ENCODE assay signal across 35 cellular contexts in the genomic region with DNA sequence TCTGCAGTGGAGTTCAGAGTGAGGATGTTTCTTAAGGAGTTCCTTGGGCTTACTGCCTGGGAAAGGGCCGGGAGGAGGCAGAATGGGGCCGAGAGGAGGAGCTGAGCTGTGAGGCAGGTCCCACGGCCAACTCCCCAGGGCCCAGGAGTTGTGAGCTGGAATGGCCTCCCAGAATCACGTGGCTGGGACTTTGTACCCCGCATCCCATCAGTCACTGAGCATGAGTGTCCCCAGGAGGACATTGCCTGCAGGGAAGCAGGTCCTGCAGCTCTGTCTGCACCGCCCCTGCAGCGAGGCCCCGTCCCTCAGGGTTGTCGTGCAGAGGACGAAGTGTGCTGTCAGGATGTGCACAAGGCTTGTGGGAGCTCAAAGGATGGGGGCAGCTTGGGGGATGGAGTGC.
"Had no signal": no experiment of that assay in that cellular context is flagged by ENCODE, and none has a peak within 500 bp of the region (broad histone marks: within the 10 kb centered on the region; RNA-seq: fewer than 3 reads in every experiment).

No MANE protein-coding gene starts in this region.

- H3K9me3 ChIP-seq: adrenal gland, body of pancreas had no signal

- H3K4me3 Mint-ChIP-seq: activated B cell treated with CpG ODN at 0.5 μM for 24 hours; activated CD4-positive, alpha-beta memory T cell treated with anti-CD3 and anti-CD28 coated beads for 36 hours; activated CD4-positive, alpha-beta T cell treated with anti-CD3 and anti-CD28 coated beads, Interleukin-2, amount 10 ng/mL, durations not matched to agents 24 days and 14 days; activated CD8-positive, alpha-beta T cell treated with anti-CD3 and anti-CD28 coated beads for 36 hours; activated naive CD4-positive, alpha-beta T cell treated with anti-CD3 and anti-CD28 coated beads for 36 hours; activated naive CD8-positive, alpha-beta T cell treated with anti-CD3 and anti-CD28 coated beads for 36 hours; activated T-cell treated with anti-CD3 and anti-CD28 coated beads, Interleukin-2, amount 50 U/mL, for 4 hours; activated T-cell treated with anti-CD3 and anti-CD28 coated beads, Interleukin-2, amount 50 U/mL, for 72 hours; activated T-helper 1 cell treated with anti-CD3 and anti-CD28 coated beads, Interleukin-12 subunit alpha, Interleukin-12 subunit beta, Interleukin-2, Interleukin-4 antibody, amounts not matched to agents 30 ng/mL and 10 ng/mL and 1 ng/mL, durations not matched to agents 14 hours and 24 hours and 36 hours; activated T-helper 17 cell treated with anti-CD3 and anti-CD28 coated beads, Interleukin-2, amount 50 U/mL, for 72 hours; T-helper 1 cell treated with Interleukin-12 subunit alpha and Interleukin-12 subunit beta and Interleukin-4 antibody, amounts not matched to agents 30 μg/mL and 1 μg/mL, for 36 hours; T-helper 2 cell treated with Interferon-gamma antibody and Interleukin-4, amounts not matched to agents 5 μg/mL and 100 μg/mL, for 36 hours had no signal

- H3K4me1 ChIP-seq: adrenal gland, breast epithelium had no signal

- ATAC-seq: activated CD8-positive, alpha-beta T cell treated with anti-CD3 and anti-CD28 coated beads for 36 hours; activated naive CD4-positive, alpha-beta T cell treated with anti-CD3 and anti-CD28 coated beads, Interleukin-2, amount 50 U/mL, for 72 hours; activated T-cell treated with anti-CD3 and anti-CD28 coated beads, Interleukin-2, amount 50 U/mL, for 4 hours; activated T-cell treated with anti-CD3 and anti-CD28 coated beads, Interleukin-2, amount 50 U/mL, for 72 hours; activated T-helper 17 cell treated with anti-CD3 and anti-CD28 coated beads, Interleukin-2, amount 50 U/mL, for 72 hours; body of pancreas had no signal

- H3K27ac ChIP-seq: adrenal gland, body of pancreas, brain microvascular endothelial cell, breast epithelium, VCaP had no signal

- H3K4me3 ChIP-seq: adrenal gland, body of pancreas, breast epithelium had no signal

- H3K36me3 ChIP-seq: breast epithelium had no signal

- H3K27me3 Mint-ChIP-seq: activated B cell treated with CpG ODN at 0.5 μM for 24 hours; activated CD4-positive, alpha-beta memory T cell treated with anti-CD3 and anti-CD28 coated beads for 36 hours; activated CD4-positive, alpha-beta T cell treated with anti-CD3 and anti-CD28 coated beads, Interleukin-2, amount 10 ng/mL, durations not matched to agents 24 days and 14 days; activated CD8-positive, alpha-beta T cell treated with anti-CD3 and anti-CD28 coated beads for 36 hours; activated naive CD8-positive, alpha-beta T cell treated with anti-CD3 and anti-CD28 coated beads for 36 hours; activated T-helper 17 cell treated with anti-CD3 and anti-CD28 coated beads, Interleukin-2, amount 50 U/mL, for 72 hours had no signal

- H3K27ac Mint-ChIP-seq: activated B cell treated with CpG ODN at 0.5 μM for 24 hours; activated CD4-positive, alpha-beta memory T cell treated with anti-CD3 and anti-CD28 coated beads for 36 hours; activated CD4-positive, alpha-beta T cell treated with anti-CD3 and anti-CD28 coated beads, Interleukin-2, amount 10 ng/mL, durations not matched to agents 24 days and 14 days; activated CD8-positive, alpha-beta T cell treated with anti-CD3 and anti-CD28 coated beads for 36 hours; activated naive CD4-positive, alpha-beta T cell treated with anti-CD3 and anti-CD28 coated beads for 36 hours; activated naive CD8-positive, alpha-beta T cell treated with anti-CD3 and anti-CD28 coated beads for 36 hours; activated T-cell treated with anti-CD3 and anti-CD28 coated beads, Interleukin-2, amount 50 U/mL, for 72 hours; activated T-helper 1 cell treated with anti-CD3 and anti-CD28 coated beads, Interleukin-12 subunit alpha, Interleukin-12 subunit beta, Interleukin-2, Interleukin-4 antibody, amounts not matched to agents 30 ng/mL and 10 ng/mL and 1 ng/mL, durations not matched to agents 14 hours and 24 hours and 36 hours; activated T-helper 17 cell treated with anti-CD3 and anti-CD28 coated beads, Interleukin-2, amount 50 U/mL, for 72 hours; T-helper 1 cell treated with Interleukin-12 subunit alpha and Interleukin-12 subunit beta and Interleukin-4 antibody, amounts not matched to agents 30 μg/mL and 1 μg/mL, for 36 hours; T-helper 2 cell treated with Interferon-gamma antibody and Interleukin-4, amounts not matched to agents 5 μg/mL and 100 μg/mL, for 36 hours had no signal

- H3K27me3 ChIP-seq: adrenal gland, body of pancreas, brain microvascular endothelial cell, breast epithelium had no signal

- H3K4me1 Mint-ChIP-seq: activated B cell treated with CpG ODN at 0.5 μM for 24 hours; activated CD4-positive, alpha-beta T cell treated with anti-CD3 and anti-CD28 coated beads, Interleukin-2, amount 10 ng/mL, durations not matched to agents 24 days and 14 days; activated naive CD8-positive, alpha-beta T cell treated with anti-CD3 and anti-CD28 coated beads for 36 hours; activated T-helper 17 cell treated with anti-CD3 and anti-CD28 coated beads, Interleukin-2, amount 50 U/mL, for 72 hours had no signal

- DNase-seq: activated B cell treated with CpG ODN at 0.5 μM for 24 hours; activated CD4-positive, alpha-beta memory T cell treated with anti-CD3 and anti-CD28 coated beads for 36 hours; activated CD4-positive, alpha-beta T cell treated with anti-CD3 and anti-CD28 coated beads for 4 hours; activated CD4-positive, alpha-beta T cell treated with anti-CD3 and anti-CD28 coated beads, Interleukin-2, amount 10 ng/mL, durations not matched to agents 24 days and 14 days; activated CD4-positive, alpha-beta T cell treated with anti-CD3 and anti-CD28 coated beads, Interleukin-2, amount 50 U/mL, for 1 hour; activated CD4-positive, alpha-beta T cell treated with anti-CD3 and anti-CD28 coated beads, Interleukin-2, amount 50 U/mL, for 4 hours; activated CD4-positive, CD25-positive, alpha-beta regulatory T cell treated with anti-CD3 and anti-CD28 coated beads, Interleukin-2, amount 50 U/mL, for 72 hours; activated CD8-positive, alpha-beta memory T cell treated with anti-CD3 and anti-CD28 coated beads, Interleukin-2, amount 50 U/mL, for 4 hours; activated CD8-positive, alpha-beta T cell treated with anti-CD3 and anti-CD28 coated beads for 36 hours; activated effector memory CD4-positive, alpha-beta T cell treated with anti-CD3 and anti-CD28 coated beads, Interleukin-2, amount 50 U/mL, for 16 hours; activated gamma-delta T cell treated with Interleukin-2 at 50 U/mL for 16 hours; activated naive CD4-positive, alpha-beta T cell; activated naive CD4-positive, alpha-beta T cell treated with anti-CD3 and anti-CD28 coated beads for 36 hours; activated naive CD4-positive, alpha-beta T cell treated with anti-CD3 and anti-CD28 coated beads, Interleukin-2, amount 50 U/mL, for 16 hours; activated naive CD8-positive, alpha-beta T cell treated with anti-CD3 and anti-CD28 coated beads for 36 hours; activated T-cell treated with anti-CD3 and anti-CD28 coated beads for 4 hours; activated T-cell treated with anti-CD3 and anti-CD28 coated beads, Interleukin-2, amount 50 U/mL, for 1 hour; activated T-cell treated with anti-CD3 and anti-CD28 coated beads, Interleukin-2, amount 50 U/mL, for 4 hours; activated T-cell treated with anti-CD3 and anti-CD28 coated beads, Interleukin-2, amount 50 U/mL, for 72 hours; amniotic stem cell; aorta; body of pancreas; brain microvascular endothelial cell; central memory CD4-positive, alpha-beta T cell; T-helper 1 cell; T-helper 2 cell; T-helper 9 cell had no signal
